Comparison of ENCODE assay signal across 8 cellular contexts in the genomic region with DNA sequence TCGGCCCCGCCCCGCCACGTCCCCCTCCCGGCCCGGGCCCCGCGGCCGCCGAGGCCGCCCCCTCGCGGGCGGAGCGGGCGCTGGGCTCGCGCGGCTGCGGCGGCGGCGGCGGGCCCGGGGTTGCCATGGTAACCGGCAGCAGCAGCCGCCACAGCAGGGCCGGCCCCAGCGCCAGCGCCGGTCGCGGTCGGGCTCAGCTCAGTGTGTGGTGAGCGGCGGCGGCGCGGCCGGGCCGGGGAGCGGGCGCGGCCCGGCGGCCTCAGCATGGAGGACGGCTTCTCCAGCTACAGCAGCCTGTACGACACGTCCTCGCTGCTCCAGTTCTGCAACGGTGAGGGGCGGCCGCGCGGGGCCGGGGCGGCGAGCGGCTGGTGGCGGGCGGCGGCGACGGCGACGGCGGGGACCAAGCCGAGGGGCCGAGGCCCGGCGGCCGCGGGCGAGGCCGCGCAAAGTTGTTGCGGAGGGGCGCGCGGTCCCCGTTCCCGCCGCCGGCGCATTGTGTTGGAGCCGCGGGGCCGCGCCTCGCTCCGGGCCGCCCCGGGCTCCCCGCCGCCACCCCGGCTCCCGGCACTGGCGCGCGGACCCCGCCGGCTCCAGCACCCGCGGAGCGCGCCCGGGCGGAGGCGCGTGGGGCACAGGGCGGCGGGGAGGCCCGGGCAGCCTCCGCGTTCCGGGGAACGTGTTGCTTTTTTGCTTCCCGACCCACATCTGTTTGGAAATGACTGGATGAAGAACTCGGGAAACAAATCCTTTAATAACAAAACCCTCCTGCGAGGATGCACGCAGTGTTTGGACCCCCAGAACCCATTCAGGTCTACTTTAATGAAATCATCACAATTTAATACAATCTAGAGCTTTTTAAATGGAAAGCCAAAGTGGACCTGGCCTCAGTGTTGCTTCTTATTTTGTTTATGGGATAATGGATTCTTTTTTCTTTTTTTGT. TPM values are rescaled to one million over a fixed set of nuclear protein-coding genes. Genes with fewer than 3 reads are reported as not detected.
DNase-seq lines count a peak whose midpoint lies in the region; ATAC-seq and TF ChIP-seq lines count a peak whose summit lies in the region.

TSS of gene EML1 (plus strand) at position 201 of the 943 bp plus-strand sequence. CDS start at position 265, 64 bp downstream.

- H3K14ac ChIP-seq in mesenchymal stem cell (ENCODE audit: low read length in 2 of 2): peak within 1 kb of the TSS in 1 of 2 experiments; percentile 94

- H2AK5ac ChIP-seq in mesenchymal stem cell (ENCODE audit: low read length, severe bottlenecking): no peak within 1 kb of the TSS

- ATAC-seq in GM18861 (IDR thresholded peaks at IDR 0.05; ENCODE audit: unreplicated experiment) (peak; percentile 84), HG03103 (IDR thresholded peaks at IDR 0.05; ENCODE audit: low read depth, unreplicated experiment) (peak; percentile 84)

- H3K18ac ChIP-seq in mesenchymal stem cell (ENCODE audit: low read depth in 1 of 2, low read length in 2 of 2): peak within 1 kb of the TSS; percentile 76 to 95

- no peaks in the 10 kb centered on the region for H3K27me3 ChIP-seq in endocrine pancreas (ENCODE audit: control insufficient read depth, insufficient read depth, low read length)
- no peaks in the 10 kb centered on the region for H3K27me3 ChIP-seq in mesenchymal stem cell (ENCODE audit: control insufficient read depth in 1 of 2, insufficient read depth in 1 of 2, low read length in 2 of 2)

- no peak within 1 kb of the TSS for H3K23ac ChIP-seq in mesenchymal stem cell (ENCODE audit: low read length in 2 of 2)

- H2BK12ac ChIP-seq in mesenchymal stem cell (ENCODE audit: low read length in 2 of 2): no peak within 1 kb of the TSS

- no peaks in the 10 kb centered on the region for H3K36me3 ChIP-seq in endocrine pancreas (ENCODE audit: control insufficient read depth, insufficient read depth, low read length)
- no peaks in the 10 kb centered on the region for H3K36me3 ChIP-seq in mesenchymal stem cell (ENCODE audit: control insufficient read depth in 1 of 2, insufficient read depth in 2 of 2, low read depth in 1 of 2, low read length in 2 of 2)

- H2BK5ac ChIP-seq in mesenchymal stem cell (ENCODE audit: low read depth, low read length, poor library complexity, severe bottlenecking): no peak within 1 kb of the TSS

- H2AFZ ChIP-seq in mesenchymal stem cell (ENCODE audit: low read depth, low read length): peak within 1 kb of the TSS; percentile 96

- H4K91ac ChIP-seq in mesenchymal stem cell (ENCODE audit: low read length): peak within 1 kb of the TSS; percentile 43

- CTCF ChIA-PET in AG04449 (lab: Yijun Ruan, JAX): interaction anchor here (0.6 to 5.0 kb wide), 19 partner anchors 9 to 183 kb away, joined by 3 to 36 read pairs (median 5); no protein-coding TSS in a partner anchor

- peak within 1 kb of the TSS; percentile 82 for H3K4me2 ChIP-seq in mesenchymal stem cell (ENCODE audit: low read length, poor library complexity, severe bottlenecking)

- H3K4me3 ChIP-seq in AG04449 (ENCODE audit: low read depth, low read length) (peak within 1 kb of the TSS; percentile 64), endocrine pancreas (ENCODE audit: control insufficient read depth, insufficient read depth, low read length) (peak within 1 kb of the TSS; percentile 94), mesenchymal stem cell (ENCODE audit: insufficient read depth in 1 of 2, low read depth in 1 of 2, low read length in 2 of 2) (peak within 1 kb of the TSS; percentile 82 to 89)

- H3K9ac ChIP-seq in endocrine pancreas (ENCODE audit: control insufficient read depth, insufficient read depth, low read length): peak within 1 kb of the TSS; percentile 65
- H3K9ac ChIP-seq in mesenchymal stem cell (ENCODE audit: low read length): peak within 1 kb of the TSS; percentile 95

- POLR2A ChIA-PET in AG04449 (lab: Yijun Ruan, JAX): interaction anchor here (0.6 to 1.1 kb wide), 3 partner anchors 40 to 110 kb away, joined by 3 to 4 read pairs (median 3); partner anchors contain the start of gene CYP46A1

- peaks cover 6% of the 10 kb centered on the region for H3K4me1 ChIP-seq in endocrine pancreas (ENCODE audit: control insufficient read depth, insufficient read depth, low read length)
- H3K4me1 ChIP-seq in mesenchymal stem cell (ENCODE audit: control insufficient read depth, insufficient read depth, low read depth, low read length): peaks cover 6% of the 10 kb centered on the region

- peak within 1 kb of the TSS; percentile 88 for H4K8ac ChIP-seq in mesenchymal stem cell (ENCODE audit: low read length)

- peak within 1 kb of the TSS; percentile 49 for H2BK15ac ChIP-seq in mesenchymal stem cell (ENCODE audit: low read depth, poor library complexity, severe bottlenecking)

- H2BK120ac ChIP-seq in mesenchymal stem cell (ENCODE audit: low read depth, low read length): peak within 1 kb of the TSS; percentile 74

- peaks cover 3% of the 10 kb centered on the region for H3K79me1 ChIP-seq in mesenchymal stem cell (replicated peaks; ENCODE audit: low read length, poor library complexity, severe bottlenecking)

- H3K4ac ChIP-seq in mesenchymal stem cell (ENCODE audit: low read depth in 1 of 2, low read length in 2 of 2): peak within 1 kb of the TSS in 1 of 2 experiments; percentile 94

- TF ChIP-seq CTCF in AG04449 (IDR thresholded peaks at IDR 0.05; ENCODE audit: insufficient read depth, low read length, missing control alignments): peak; percentile 2

- whole genome bisulfite sequencing in mesenchymal stem cell: under 1% methylated on average over 56 of the region's 121 CpGs

- DNase-seq in AG04449 (ENCODE audit: low read depth, low spot score) (no peak), NCI-H526 treated with DMSO at 0.1 percent for 48 hours (lab: John Stamatoyannopoulos, UW) (peak; percentile 44), mesenchymal stem cell (peak; percentile 79)
- DNase-seq in activated CD8-positive, alpha-beta memory T cell treated with anti-CD3 and anti-CD28 coated beads, Interleukin-2, amount 50 U/mL, for 24 hours (ENCODE audit: extremely low read depth): peak; percentile 4
- DNase-seq in stimulated activated CD8-positive, alpha-beta memory T cell treated with anti-CD3 and anti-CD28 coated beads, Interleukin-12 subunit alpha, Interleukin-12 subunit beta, amount 100 ng/mL, for 24 hours (ENCODE audit: extremely low read depth): peak; percentile 41

- H3K27ac ChIP-seq in mesenchymal stem cell (ENCODE audit: low read length, poor library complexity, severe bottlenecking): no peak within 1 kb of the TSS

- no peaks in the 10 kb centered on the region for H3K9me3 ChIP-seq in endocrine pancreas (ENCODE audit: control insufficient read depth, low read length)
- no peaks in the 10 kb centered on the region for H3K9me3 ChIP-seq in mesenchymal stem cell (ENCODE audit: control insufficient read depth, low read length)

RNA-seq across cellular contexts. Expression of gene EML1, which starts in this region (rescaled TPM):
- 5.9 TPM for polyA plus RNA-seq in mesenchymal stem cell (2013, experiment 1 of 2)
- polyA plus RNA-seq in mesenchymal stem cell (2013, experiment 2 of 2): 5.2 TPM
